Comparison of ENCODE assay signal across 1 cellular context in the genomic region with DNA sequence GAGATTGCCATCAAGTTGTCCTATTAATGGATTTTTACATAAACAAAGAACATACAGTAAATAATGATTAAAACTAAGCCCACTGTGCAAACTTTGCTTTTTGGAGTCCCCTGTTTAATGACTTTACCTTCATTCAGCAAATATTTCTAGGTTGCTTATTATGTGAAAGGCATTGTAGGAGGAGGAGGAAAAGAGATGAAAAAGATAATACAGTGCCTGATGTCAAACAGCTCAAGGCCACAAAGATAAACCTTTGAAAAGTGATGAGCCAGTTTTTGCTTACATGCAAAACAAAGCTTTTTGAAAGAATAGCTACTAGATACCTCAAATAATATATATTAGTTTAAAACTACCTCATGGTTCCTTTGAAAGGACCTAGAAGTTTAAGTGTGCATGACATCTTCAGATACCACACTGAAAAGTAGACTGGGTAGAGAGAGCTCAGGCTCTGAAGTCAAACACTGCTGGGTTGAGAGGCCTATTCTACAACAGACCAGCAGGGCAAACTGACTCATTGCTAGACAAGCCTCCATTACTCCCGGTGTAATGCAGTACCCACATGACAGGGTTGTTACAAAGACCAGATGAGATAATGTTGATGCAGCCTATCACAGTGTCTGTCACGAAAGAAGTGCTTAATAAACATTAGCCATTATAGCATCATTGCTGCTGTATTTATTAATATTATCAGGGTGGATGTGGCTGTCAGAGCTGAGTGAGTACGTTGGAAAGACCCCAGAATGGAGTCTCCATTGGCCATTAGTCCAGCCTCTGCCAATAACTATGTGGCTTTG.
TF ChIP-seq lines count a peak whose summit lies in the region.

No MANE protein-coding gene starts in this region.

TF ChIP-seq in HepG2, 621 proteins besides CTCF, POLR2A, EP300 and RAD21 (continued from another document and continues in another):
- TF ChIP-seq, protein P1, sequence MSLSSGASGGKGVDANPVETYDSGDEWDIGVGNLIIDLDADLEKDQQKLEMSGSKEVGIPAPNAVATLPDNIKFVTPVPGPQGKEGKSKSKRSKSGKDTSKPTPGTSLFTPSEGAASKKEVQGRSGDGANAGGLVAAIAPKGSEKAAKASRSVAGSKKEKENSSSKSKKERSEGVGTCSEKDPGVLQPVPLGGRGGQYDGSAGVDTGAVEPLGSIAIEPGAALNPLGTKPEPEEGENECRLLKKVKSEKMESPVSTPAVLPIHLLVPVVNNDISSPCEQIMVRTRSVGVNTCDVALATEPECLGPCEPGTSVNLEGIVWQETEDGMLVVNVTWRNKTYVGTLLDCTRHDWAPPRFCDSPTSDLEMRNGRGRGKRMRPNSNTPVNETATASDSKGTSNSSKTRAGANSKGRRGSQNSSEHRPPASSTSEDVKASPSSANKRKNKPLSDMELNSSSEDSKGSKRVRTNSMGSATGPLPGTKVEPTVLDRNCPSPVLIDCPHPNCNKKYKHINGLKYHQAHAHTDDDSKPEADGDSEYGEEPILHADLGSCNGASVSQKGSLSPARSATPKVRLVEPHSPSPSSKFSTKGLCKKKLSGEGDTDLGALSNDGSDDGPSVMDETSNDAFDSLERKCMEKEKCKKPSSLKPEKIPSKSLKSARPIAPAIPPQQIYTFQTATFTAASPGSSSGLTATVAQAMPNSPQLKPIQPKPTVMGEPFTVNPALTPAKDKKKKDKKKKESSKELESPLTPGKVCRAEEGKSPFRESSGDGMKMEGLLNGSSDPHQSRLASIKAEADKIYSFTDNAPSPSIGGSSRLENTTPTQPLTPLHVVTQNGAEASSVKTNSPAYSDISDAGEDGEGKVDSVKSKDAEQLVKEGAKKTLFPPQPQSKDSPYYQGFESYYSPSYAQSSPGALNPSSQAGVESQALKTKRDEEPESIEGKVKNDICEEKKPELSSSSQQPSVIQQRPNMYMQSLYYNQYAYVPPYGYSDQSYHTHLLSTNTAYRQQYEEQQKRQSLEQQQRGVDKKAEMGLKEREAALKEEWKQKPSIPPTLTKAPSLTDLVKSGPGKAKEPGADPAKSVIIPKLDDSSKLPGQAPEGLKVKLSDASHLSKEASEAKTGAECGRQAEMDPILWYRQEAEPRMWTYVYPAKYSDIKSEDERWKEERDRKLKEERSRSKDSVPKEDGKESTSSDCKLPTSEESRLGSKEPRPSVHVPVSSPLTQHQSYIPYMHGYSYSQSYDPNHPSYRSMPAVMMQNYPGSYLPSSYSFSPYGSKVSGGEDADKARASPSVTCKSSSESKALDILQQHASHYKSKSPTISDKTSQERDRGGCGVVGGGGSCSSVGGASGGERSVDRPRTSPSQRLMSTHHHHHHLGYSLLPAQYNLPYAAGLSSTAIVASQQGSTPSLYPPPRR (CRISPR knock-in tag; IDR thresholded peaks at IDR 0.05; ENCODE audit: borderline replicate concordance) = peak; percentile 55; the same call in 1 of the 2 replicates
- TF ChIP-seq ZBTB3 (CRISPR knock-in tag; IDR thresholded peaks at IDR 0.05; ENCODE audit: borderline replicate concordance, low read depth) = no peak
- TF ChIP-seq ZNF30 (CRISPR knock-in tag; IDR thresholded peaks at IDR 0.05) = no peak
- no peak for TF ChIP-seq NFKB2 (CRISPR knock-in tag; IDR thresholded peaks at IDR 0.05; ENCODE audit: borderline replicate concordance)
- TF ChIP-seq RBM39 (IDR thresholded peaks at IDR 0.05; ENCODE audit: low read depth, low read length, poor library complexity, severe bottlenecking) = no peak
- TF ChIP-seq SAP130 (CRISPR knock-in tag; IDR thresholded peaks at IDR 0.05; ENCODE audit: low read depth) = peak; percentile 59
- peak; percentile 38 for TF ChIP-seq HDAC1 (CRISPR knock-in tag; IDR thresholded peaks at IDR 0.05)
- TF ChIP-seq PHF21A (CRISPR knock-in tag; IDR thresholded peaks at IDR 0.05) = peak; percentile 36
- TF ChIP-seq HOXD1 (CRISPR knock-in tag; IDR thresholded peaks at IDR 0.05) = no peak
- TF ChIP-seq, protein P2, sequence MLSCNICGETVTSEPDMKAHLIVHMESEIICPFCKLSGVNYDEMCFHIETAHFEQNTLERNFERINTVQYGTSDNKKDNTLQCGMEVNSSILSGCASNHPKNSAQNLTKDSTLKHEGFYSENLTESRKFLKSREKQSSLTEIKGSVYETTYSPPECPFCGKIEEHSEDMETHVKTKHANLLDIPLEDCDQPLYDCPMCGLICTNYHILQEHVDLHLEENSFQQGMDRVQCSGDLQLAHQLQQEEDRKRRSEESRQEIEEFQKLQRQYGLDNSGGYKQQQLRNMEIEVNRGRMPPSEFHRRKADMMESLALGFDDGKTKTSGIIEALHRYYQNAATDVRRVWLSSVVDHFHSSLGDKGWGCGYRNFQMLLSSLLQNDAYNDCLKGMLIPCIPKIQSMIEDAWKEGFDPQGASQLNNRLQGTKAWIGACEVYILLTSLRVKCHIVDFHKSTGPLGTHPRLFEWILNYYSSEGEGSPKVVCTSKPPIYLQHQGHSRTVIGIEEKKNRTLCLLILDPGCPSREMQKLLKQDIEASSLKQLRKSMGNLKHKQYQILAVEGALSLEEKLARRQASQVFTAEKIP (CRISPR knock-in tag; IDR thresholded peaks at IDR 0.05; ENCODE audit: borderline replicate concordance) = no peak
- TF ChIP-seq ZSCAN30 (CRISPR knock-in tag; IDR thresholded peaks at IDR 0.05) = no peak
- TF ChIP-seq SAFB2 (CRISPR knock-in tag; IDR thresholded peaks at IDR 0.05; ENCODE audit: borderline replicate concordance, low read depth) = no peak
- no peak for TF ChIP-seq ZNF605 (CRISPR knock-in tag; IDR thresholded peaks at IDR 0.05)
- no peak for TF ChIP-seq ARID2 (CRISPR knock-in tag; IDR thresholded peaks at IDR 0.05; ENCODE audit: borderline replicate concordance)
- TF ChIP-seq, protein P3, sequence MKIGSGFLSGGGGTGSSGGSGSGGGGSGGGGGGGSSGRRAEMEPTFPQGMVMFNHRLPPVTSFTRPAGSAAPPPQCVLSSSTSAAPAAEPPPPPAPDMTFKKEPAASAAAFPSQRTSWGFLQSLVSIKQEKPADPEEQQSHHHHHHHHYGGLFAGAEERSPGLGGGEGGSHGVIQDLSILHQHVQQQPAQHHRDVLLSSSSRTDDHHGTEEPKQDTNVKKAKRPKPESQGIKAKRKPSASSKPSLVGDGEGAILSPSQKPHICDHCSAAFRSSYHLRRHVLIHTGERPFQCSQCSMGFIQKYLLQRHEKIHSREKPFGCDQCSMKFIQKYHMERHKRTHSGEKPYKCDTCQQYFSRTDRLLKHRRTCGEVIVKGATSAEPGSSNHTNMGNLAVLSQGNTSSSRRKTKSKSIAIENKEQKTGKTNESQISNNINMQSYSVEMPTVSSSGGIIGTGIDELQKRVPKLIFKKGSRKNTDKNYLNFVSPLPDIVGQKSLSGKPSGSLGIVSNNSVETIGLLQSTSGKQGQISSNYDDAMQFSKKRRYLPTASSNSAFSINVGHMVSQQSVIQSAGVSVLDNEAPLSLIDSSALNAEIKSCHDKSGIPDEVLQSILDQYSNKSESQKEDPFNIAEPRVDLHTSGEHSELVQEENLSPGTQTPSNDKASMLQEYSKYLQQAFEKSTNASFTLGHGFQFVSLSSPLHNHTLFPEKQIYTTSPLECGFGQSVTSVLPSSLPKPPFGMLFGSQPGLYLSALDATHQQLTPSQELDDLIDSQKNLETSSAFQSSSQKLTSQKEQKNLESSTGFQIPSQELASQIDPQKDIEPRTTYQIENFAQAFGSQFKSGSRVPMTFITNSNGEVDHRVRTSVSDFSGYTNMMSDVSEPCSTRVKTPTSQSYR (CRISPR knock-in tag; IDR thresholded peaks at IDR 0.05; ENCODE audit: borderline replicate concordance) = no peak
- TF ChIP-seq, protein P4, sequence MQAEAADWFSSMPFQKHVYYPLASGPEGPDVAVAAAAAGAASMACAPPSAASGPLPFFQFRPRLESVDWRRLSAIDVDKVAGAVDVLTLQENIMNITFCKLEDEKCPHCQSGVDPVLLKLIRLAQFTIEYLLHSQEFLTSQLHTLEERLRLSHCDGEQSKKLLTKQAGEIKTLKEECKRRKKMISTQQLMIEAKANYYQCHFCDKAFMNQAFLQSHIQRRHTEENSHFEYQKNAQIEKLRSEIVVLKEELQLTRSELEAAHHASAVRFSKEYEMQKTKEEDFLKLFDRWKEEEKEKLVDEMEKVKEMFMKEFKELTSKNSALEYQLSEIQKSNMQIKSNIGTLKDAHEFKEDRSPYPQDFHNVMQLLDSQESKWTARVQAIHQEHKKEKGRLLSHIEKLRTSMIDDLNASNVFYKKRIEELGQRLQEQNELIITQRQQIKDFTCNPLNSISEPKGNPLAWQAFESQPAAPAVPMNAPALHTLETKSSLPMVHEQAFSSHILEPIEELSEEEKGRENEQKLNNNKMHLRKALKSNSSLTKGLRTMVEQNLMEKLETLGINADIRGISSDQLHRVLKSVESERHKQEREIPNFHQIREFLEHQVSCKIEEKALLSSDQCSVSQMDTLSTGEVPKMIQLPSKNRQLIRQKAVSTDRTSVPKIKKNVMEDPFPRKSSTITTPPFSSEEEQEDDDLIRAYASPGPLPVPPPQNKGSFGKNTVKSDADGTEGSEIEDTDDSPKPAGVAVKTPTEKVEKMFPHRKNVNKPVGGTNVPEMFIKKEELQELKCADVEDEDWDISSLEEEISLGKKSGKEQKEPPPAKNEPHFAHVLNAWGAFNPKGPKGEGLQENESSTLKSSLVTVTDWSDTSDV (CRISPR knock-in tag; IDR thresholded peaks at IDR 0.05) = no peak
- TF ChIP-seq ASH2L (IDR thresholded peaks at IDR 0.05; ENCODE audit: insufficient read length, low read depth, low read length) = peak; percentile 18
- TF ChIP-seq FOXP1 (IDR thresholded peaks at IDR 0.05) = no peak
- peak; percentile 51; the same call in 1 of the 2 replicates for TF ChIP-seq FOXP1 (CRISPR knock-in tag; IDR thresholded peaks at IDR 0.05)
- TF ChIP-seq, protein P5, sequence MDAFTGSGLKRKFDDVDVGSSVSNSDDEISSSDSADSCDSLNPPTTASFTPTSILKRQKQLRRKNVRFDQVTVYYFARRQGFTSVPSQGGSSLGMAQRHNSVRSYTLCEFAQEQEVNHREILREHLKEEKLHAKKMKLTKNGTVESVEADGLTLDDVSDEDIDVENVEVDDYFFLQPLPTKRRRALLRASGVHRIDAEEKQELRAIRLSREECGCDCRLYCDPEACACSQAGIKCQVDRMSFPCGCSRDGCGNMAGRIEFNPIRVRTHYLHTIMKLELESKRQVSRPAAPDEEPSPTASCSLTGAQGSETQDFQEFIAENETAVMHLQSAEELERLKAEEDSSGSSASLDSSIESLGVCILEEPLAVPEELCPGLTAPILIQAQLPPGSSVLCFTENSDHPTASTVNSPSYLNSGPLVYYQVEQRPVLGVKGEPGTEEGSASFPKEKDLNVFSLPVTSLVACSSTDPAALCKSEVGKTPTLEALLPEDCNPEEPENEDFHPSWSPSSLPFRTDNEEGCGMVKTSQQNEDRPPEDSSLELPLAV (CRISPR knock-in tag; conservative IDR thresholded peaks at IDR 0.05; ENCODE audit: low read depth) = no peak
- TF ChIP-seq SOX5 (CRISPR knock-in tag; IDR thresholded peaks at IDR 0.05; ENCODE audit: borderline replicate concordance) = peak; percentile 54; the same call in 1 of the 2 replicates
- TF ChIP-seq RAD51 (IDR thresholded peaks at IDR 0.05; ENCODE audit: borderline replicate concordance) = no peak
- no peak for TF ChIP-seq EEA1 (CRISPR knock-in tag; IDR thresholded peaks at IDR 0.05; ENCODE audit: borderline replicate concordance)
- TF ChIP-seq HDAC2 (CRISPR knock-in tag; IDR thresholded peaks at IDR 0.05) = no peak
- TF ChIP-seq, protein P6, sequence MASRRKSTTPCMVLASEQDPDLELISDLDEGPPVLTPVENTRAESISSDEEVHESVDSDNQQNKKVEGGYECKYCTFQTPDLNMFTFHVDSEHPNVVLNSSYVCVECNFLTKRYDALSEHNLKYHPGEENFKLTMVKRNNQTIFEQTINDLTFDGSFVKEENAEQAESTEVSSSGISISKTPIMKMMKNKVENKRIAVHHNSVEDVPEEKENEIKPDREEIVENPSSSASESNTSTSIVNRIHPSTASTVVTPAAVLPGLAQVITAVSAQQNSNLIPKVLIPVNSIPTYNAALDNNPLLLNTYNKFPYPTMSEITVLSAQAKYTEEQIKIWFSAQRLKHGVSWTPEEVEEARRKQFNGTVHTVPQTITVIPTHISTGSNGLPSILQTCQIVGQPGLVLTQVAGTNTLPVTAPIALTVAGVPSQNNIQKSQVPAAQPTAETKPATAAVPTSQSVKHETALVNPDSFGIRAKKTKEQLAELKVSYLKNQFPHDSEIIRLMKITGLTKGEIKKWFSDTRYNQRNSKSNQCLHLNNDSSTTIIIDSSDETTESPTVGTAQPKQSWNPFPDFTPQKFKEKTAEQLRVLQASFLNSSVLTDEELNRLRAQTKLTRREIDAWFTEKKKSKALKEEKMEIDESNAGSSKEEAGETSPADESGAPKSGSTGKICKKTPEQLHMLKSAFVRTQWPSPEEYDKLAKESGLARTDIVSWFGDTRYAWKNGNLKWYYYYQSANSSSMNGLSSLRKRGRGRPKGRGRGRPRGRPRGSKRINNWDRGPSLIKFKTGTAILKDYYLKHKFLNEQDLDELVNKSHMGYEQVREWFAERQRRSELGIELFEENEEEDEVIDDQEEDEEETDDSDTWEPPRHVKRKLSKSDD (CRISPR knock-in tag; IDR thresholded peaks at IDR 0.05; ENCODE audit: low read depth) = no peak
- no peak for TF ChIP-seq DMAP1 (CRISPR knock-in tag; IDR thresholded peaks at IDR 0.05)
- TF ChIP-seq, protein P7, sequence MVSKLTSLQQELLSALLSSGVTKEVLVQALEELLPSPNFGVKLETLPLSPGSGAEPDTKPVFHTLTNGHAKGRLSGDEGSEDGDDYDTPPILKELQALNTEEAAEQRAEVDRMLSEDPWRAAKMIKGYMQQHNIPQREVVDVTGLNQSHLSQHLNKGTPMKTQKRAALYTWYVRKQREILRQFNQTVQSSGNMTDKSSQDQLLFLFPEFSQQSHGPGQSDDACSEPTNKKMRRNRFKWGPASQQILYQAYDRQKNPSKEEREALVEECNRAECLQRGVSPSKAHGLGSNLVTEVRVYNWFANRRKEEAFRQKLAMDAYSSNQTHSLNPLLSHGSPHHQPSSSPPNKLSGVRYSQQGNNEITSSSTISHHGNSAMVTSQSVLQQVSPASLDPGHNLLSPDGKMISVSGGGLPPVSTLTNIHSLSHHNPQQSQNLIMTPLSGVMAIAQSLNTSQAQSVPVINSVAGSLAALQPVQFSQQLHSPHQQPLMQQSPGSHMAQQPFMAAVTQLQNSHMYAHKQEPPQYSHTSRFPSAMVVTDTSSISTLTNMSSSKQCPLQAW (CRISPR knock-in tag; IDR thresholded peaks at IDR 0.05) = no peak
- no peak for TF ChIP-seq ZNF251 (CRISPR knock-in tag; IDR thresholded peaks at IDR 0.05)
